ENCODE assay signal across 8 cellular contexts in the genomic region with DNA sequence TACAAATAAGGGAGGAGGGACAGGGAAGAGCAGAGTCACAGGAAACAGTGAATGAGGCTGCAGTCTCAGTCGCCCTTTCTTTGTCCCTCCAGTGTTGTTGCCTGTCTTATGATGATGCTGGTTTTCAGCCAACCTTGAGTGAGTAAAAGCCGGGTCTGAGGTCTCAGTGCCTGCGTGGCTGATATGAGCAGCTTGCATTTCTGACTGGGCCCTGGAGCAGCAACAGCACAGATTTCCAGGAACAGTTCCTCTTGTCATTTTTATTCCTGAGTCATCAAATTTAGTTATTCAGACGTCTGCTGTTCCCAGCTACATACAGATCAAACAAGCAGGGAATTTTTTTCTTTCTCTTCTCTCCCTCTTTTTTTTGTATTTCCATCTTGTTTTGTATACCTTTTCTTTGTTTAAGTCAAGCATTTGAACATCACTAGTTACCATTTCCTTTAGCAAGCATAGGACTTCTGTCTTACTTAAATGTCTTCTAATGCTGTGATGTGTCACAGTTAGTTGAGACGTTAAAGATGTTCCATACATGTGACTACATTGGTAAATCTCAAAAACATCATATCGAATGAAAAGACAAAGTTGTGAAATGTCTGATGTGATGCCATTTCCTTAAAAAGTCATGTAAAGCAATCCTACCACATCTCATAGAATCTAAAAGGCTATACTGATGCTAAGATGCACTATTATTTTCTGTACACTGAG. TPM values are rescaled to one million over a fixed set of nuclear protein-coding genes. Genes with fewer than 3 reads are reported as not detected.
DNase-seq lines count a peak whose midpoint lies in the region; ATAC-seq, FAIRE-seq and TF ChIP-seq lines count a peak whose summit lies in the region.

No MANE protein-coding gene starts in this region.

- peak; percentile 92 to 98 for ATAC-seq in activated naive CD4-positive, alpha-beta T cell treated with anti-CD3 and anti-CD28 coated beads, Interleukin-2, amount 50 U/mL, for 72 hours
- ATAC-seq in GM19467 (IDR thresholded peaks at IDR 0.05; ENCODE audit: unreplicated experiment) (no peak), GM18511 (IDR thresholded peaks at IDR 0.05; ENCODE audit: unreplicated experiment) (no peak)

- H3K9me2 ChIP-seq in Loucy (replicated peaks; ENCODE audit: low read depth, low read length), result no peaks in the 10 kb centered on the region

- H4K20me1 ChIP-seq in Loucy (ENCODE audit: insufficient read depth, low read length, poor library complexity, severe bottlenecking), result peaks cover 15% of the 10 kb centered on the region

- H3K9me3 ChIP-seq in BE2C (no peaks in the 10 kb centered on the region), Loucy (ENCODE audit: insufficient read depth, low read depth, low read length) (no peaks in the 10 kb centered on the region)

- peak; percentile 59 for DNase-seq in BE2C
- DNase-seq in activated naive CD4-positive, alpha-beta T cell treated with anti-CD3 and anti-CD28 coated beads, Interleukin-2, amount 50 U/mL, for 72 hours (ENCODE audit: low spot score in 2 of 2), result peak; percentile 41 to 59
- DNase-seq in stimulated activated CD4-positive, alpha-beta T cell treated with anti-CD3 and anti-CD28 coated beads, Interleukin-4, amount 100 ng/mL, for 4 hours, result peak; percentile 5 to 43
- no peak for DNase-seq in NCI-H524 (lab: John Stamatoyannopoulos, UW)

- H3K9ac ChIP-seq in Loucy (ENCODE audit: low read depth, low read length, poor library complexity, severe bottlenecking), result peak overlapping the region; percentile 33

- peak overlapping the region; percentile 68 for H3K4me2 ChIP-seq in Loucy (ENCODE audit: low read depth, low read length, poor library complexity, severe bottlenecking)

- H3K27ac Mint-ChIP-seq in activated naive CD4-positive, alpha-beta T cell treated with anti-CD3 and anti-CD28 coated beads, Interleukin-2, amount 50 U/mL, for 72 hours, result peak overlapping the region; percentile 24 to 85

- H3K79me2 ChIP-seq in Loucy (ENCODE audit: insufficient read depth, low read length), result peaks cover 76% of the 10 kb centered on the region

- 0 out of 2 replicates have a peak overlapping the region, but pooled peaks have one; percentile 7 for H2AFZ ChIP-seq in Loucy (ENCODE audit: low read length)

- no peak overlapping the region for H3K4me3 ChIP-seq in BE2C (ENCODE audit: low read depth, low read length)
- H3K4me3 ChIP-seq in Loucy (ENCODE audit: low read length, poor library complexity, severe bottlenecking), result peak overlapping the region; percentile 45

- TF ChIP-seq CTCF in BE2C (IDR thresholded peaks at IDR 0.05; ENCODE audit: low read depth, low read length), result no peak
- TF ChIP-seq CTCF in Loucy (conservative IDR thresholded peaks at IDR 0.05; ENCODE audit: low read length), result no peak

- peak; percentile 88 for FAIRE-seq in islet of Langerhans (lab: Jason Lieb, UNC)

- H3K36me3 ChIP-seq in BE2C (no peaks in the 10 kb centered on the region), Loucy (ENCODE audit: insufficient read depth, low read length) (peaks cover 3% of the 10 kb centered on the region; the same call in 1 of the 2 replicates)

- no peaks in the 10 kb centered on the region for H3K27me3 ChIP-seq in BE2C
- no peaks in the 10 kb centered on the region for H3K27me3 ChIP-seq in Loucy (ENCODE audit: insufficient read depth, low read length, poor library complexity, severe bottlenecking)

- peaks cover 4 to 17% of the 10 kb centered on the region in 2 donors for H3K9me3 Mint-ChIP-seq in activated naive CD4-positive, alpha-beta T cell treated with anti-CD3 and anti-CD28 coated beads, Interleukin-2, amount 50 U/mL, for 72 hours

- H3K36me3 Mint-ChIP-seq in activated naive CD4-positive, alpha-beta T cell treated with anti-CD3 and anti-CD28 coated beads, Interleukin-2, amount 50 U/mL, for 72 hours, result peaks cover 6 to 7% of the 10 kb centered on the region in 2 donors

- H3K4me1 ChIP-seq in BE2C (peaks cover 2% of the 10 kb centered on the region; the same call in 1 of the 2 replicates), Loucy (ENCODE audit: insufficient read depth, low read length, poor library complexity, severe bottlenecking) (peaks cover 39% of the 10 kb centered on the region)

- H3F3A ChIP-seq in Loucy (ENCODE audit: low read depth), result peaks cover 11% of the 10 kb centered on the region; the same call in 1 of the 2 replicates

RNA-seq across cellular contexts. Expression of a gene that starts 26.6 kb away (rescaled TPM):
- polyA plus RNA-seq in BE2C (2012; ENCODE audit: insufficient read depth, insufficient read length, low read depth), result 0.12 TPM
- 1 to 10 TPM; 5.4 to 7.8 TPM for total RNA-seq in activated naive CD4-positive, alpha-beta T cell treated with anti-CD3 and anti-CD28 coated beads, Interleukin-2, amount 50 U/mL, for 72 hours

Comparison
In these comparisons a context has a peak if more than half of its experiments do, and no peak if none do; other contexts are left out.
1. DNase-seq: peak in BE2C (single experiment), activated naive CD4-positive, alpha-beta T cell treated with anti-CD3 and anti-CD28 coated beads, Interleukin-2, amount 50 U/mL, for 72 hours (2 of 2) and stimulated activated CD4-positive, alpha-beta T cell treated with anti-CD3 and anti-CD28 coated beads, Interleukin-4, amount 100 ng/mL, for 4 hours (2 of 2); none in NCI-H524 (0 of 2).
2. ATAC-seq: peak in activated naive CD4-positive, alpha-beta T cell treated with anti-CD3 and anti-CD28 coated beads, Interleukin-2, amount 50 U/mL, for 72 hours (2 of 2); none in GM19467 (single experiment) and GM18511 (single experiment).